ENCODE assay signal across 11 cellular contexts in the genomic region with DNA sequence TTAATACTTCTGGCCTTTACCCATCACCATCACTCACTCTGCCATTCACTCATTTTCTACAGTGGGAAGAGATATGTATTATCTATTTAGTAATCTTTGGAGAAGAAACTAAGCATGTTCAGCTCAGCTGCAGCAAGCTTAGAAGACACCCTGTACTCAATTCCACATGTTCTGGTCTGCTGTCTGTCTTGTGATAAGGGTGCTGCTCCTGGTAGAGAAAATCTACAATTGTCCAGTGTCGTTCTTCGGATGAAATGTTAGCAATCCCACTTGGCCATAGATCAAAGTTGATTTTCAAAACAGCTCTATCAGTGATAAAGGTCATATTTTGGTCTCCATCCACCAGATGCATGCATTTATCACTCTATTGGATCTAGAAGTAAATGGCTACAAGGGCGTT.
"Had no signal": no experiment of that assay in that cellular context is flagged by ENCODE, and none has a peak within 500 bp of the region (broad histone marks: within the 10 kb centered on the region; RNA-seq: fewer than 3 reads in every experiment).

No MANE protein-coding gene starts in this region.

- FAIRE-seq: H1, H54 had no signal

- H3K4me2 ChIP-seq: GM23338 had no signal

- H3K9me3 ChIP-seq: HAP-1 had no signal

- H3K4me3 ChIP-seq: GM23248, GM23338, HAP-1 had no signal

- H3K36me3 ChIP-seq: HAP-1 had no signal

- H3K4me1 Mint-ChIP-seq: GM23338, H9 had no signal

- H3K27ac ChIP-seq: GM23248 had no signal

- H3K27ac Mint-ChIP-seq: GM23338, H9, HFFc6 had no signal

- H3K4me1 ChIP-seq: HAP-1 had no signal

- H3K9ac ChIP-seq: GM23248 had no signal

- DNase-seq: GM23248, GOT3, H7, H9, HCEC 1CT, HFFc6 had no signal

- H2AFZ ChIP-seq: GM23248, GM23338 had no signal

- H3K4me3 Mint-ChIP-seq: GM23338, H9, HFFc6 had no signal

- ATAC-seq: GM23338, HCT116 had no signal
